In the genomic region with DNA sequence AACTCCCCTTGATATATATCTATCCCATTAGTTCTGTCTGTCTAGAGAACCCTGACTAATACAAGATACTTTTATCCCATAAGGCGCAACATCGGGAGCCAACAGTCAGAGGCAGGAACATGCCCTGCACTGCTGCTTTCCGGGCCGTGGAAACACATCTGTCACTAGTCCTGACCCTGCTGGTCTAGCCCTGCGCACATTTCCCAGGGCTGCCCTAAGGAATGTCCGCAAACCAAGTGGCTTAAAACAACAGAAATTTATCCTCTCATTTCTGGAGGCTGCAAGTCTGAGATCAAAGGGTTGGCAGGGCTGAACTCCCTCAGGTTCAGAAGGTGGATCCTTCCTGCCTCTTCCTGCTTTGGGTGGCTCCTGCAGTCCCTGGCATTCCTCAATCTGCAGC, we compare ENCODE assay signal across 38 cellular contexts.
"Had no signal": no experiment of that assay in that cellular context is flagged by ENCODE, and none has a peak within 500 bp of the region (broad histone marks: within the 10 kb centered on the region; RNA-seq: fewer than 3 reads in every experiment).

No MANE protein-coding gene starts in this region.

- H3K9me3 Mint-ChIP-seq: activated naive CD4-positive, alpha-beta T cell treated with anti-CD3 and anti-CD28 coated beads for 36 hours; activated naive CD4-positive, alpha-beta T cell treated with anti-CD3 and anti-CD28 coated beads, Interleukin-2, amount 10 ng/mL, durations not matched to agents 7 days and 5 days; activated naive CD4-positive, alpha-beta T cell treated with anti-CD3 and anti-CD28 coated beads, Interleukin-2, amount 50 U/mL, for 24 hours; activated naive CD4-positive, alpha-beta T cell treated with anti-CD3 and anti-CD28 coated beads, Interleukin-2, amount 50 U/mL, for 72 hours; activated naive CD8-positive, alpha-beta T cell treated with anti-CD3 and anti-CD28 coated beads for 36 hours; activated naive CD8-positive, alpha-beta T cell treated with anti-CD3 and anti-CD28 coated beads, Interleukin-2, amount 10 ng/mL, durations not matched to agents 7 days and 5 days; activated naive CD8-positive, alpha-beta T cell treated with anti-CD3 and anti-CD28 coated beads, Interleukin-2, amount 50 U/mL, for 24 hours; activated T-cell treated with anti-CD3 and anti-CD28 coated beads, Interleukin-2, amount 50 U/mL, for 24 hours; activated T-cell treated with anti-CD3 and anti-CD28 coated beads, Interleukin-2, amount 50 U/mL, for 4 hours; activated T-cell treated with anti-CD3 and anti-CD28 coated beads, Interleukin-2, amount 50 U/mL, for 72 hours; activated T-helper 1 cell treated with anti-CD3 and anti-CD28 coated beads, Interleukin-12 subunit alpha, Interleukin-12 subunit beta, Interleukin-2, Interleukin-4 antibody, amounts not matched to agents 30 ng/mL and 10 ng/mL and 1 ng/mL, durations not matched to agents 14 hours and 24 hours and 36 hours; activated T-helper 17 cell treated with anti-CD3 and anti-CD28 coated beads, Interleukin-2, amount 50 U/mL, for 72 hours; activated T-helper 2 cell treated with anti-CD3 and anti-CD28 coated beads, Interferon-gamma antibody, Interleukin-2, Interleukin-4, amounts not matched to agents 10 μg/mL and 5 μg/mL and 100 μg/mL, durations not matched to agents 14 hours and 24 hours and 36 hours; central memory CD8-positive, alpha-beta T cell had no signal

- DNase-seq: activated effector memory CD4-positive, alpha-beta T cell treated with anti-CD3 and anti-CD28 coated beads, Interleukin-2, amount 50 U/mL, for 16 hours; activated effector memory CD4-positive, alpha-beta T cell treated with Interleukin-2 at 50 U/mL for 16 hours; activated gamma-delta T cell; activated gamma-delta T cell treated with Interleukin-2 at 50 U/mL for 16 hours; activated naive CD4-positive, alpha-beta T cell; activated naive CD4-positive, alpha-beta T cell treated with anti-CD3 and anti-CD28 coated beads for 36 hours; activated naive CD4-positive, alpha-beta T cell treated with anti-CD3 and anti-CD28 coated beads, Interleukin-2, amount 10 ng/mL, durations not matched to agents 7 days and 5 days; activated naive CD4-positive, alpha-beta T cell treated with anti-CD3 and anti-CD28 coated beads, Interleukin-2, amount 50 U/mL, for 16 hours; activated naive CD4-positive, alpha-beta T cell treated with Interleukin-2 at 50 U/mL for 16 hours; activated naive CD8-positive, alpha-beta T cell treated with anti-CD3 and anti-CD28 coated beads for 36 hours; activated naive CD8-positive, alpha-beta T cell treated with anti-CD3 and anti-CD28 coated beads, Interleukin-2, amount 10 ng/mL, durations not matched to agents 7 days and 5 days; activated naive CD8-positive, alpha-beta T cell treated with anti-CD3 and anti-CD28 coated beads, Interleukin-2, amount 50 U/mL, for 24 hours; activated T-cell treated with anti-CD3 and anti-CD28 coated beads, Interleukin-2, amount 50 U/mL, for 1 hour; activated T-cell treated with anti-CD3 and anti-CD28 coated beads, Interleukin-2, amount 50 U/mL, for 24 hours; activated T-cell treated with anti-CD3 and anti-CD28 coated beads, Interleukin-2, amount 50 U/mL, for 4 hours; activated T-cell treated with anti-CD3 and anti-CD28 coated beads, Interleukin-2, amount 50 U/mL, for 48 hours; activated T-cell treated with anti-CD3 and anti-CD28 coated beads, Interleukin-2, amount 50 U/mL, for 72 hours; adrenal gland; amniotic stem cell; amygdala; anterior cingulate cortex; aorta; body of pancreas; brain microvascular endothelial cell; caudate nucleus; central memory CD4-positive, alpha-beta T cell; cerebellar nuclear complex had no signal

- H3K27me3 ChIP-seq: adrenal gland, ascending aorta, body of pancreas, brain microvascular endothelial cell, cardiac muscle cell had no signal

- H3K4me1 ChIP-seq: adrenal gland, ascending aorta, body of pancreas, breast epithelium had no signal

- H3K36me3 Mint-ChIP-seq: activated naive CD4-positive, alpha-beta T cell treated with anti-CD3 and anti-CD28 coated beads, Interleukin-2, amount 10 ng/mL, durations not matched to agents 7 days and 5 days; activated naive CD4-positive, alpha-beta T cell treated with anti-CD3 and anti-CD28 coated beads, Interleukin-2, amount 50 U/mL, for 72 hours; activated naive CD8-positive, alpha-beta T cell treated with anti-CD3 and anti-CD28 coated beads for 36 hours; activated naive CD8-positive, alpha-beta T cell treated with anti-CD3 and anti-CD28 coated beads, Interleukin-2, amount 10 ng/mL, durations not matched to agents 7 days and 5 days; brain had no signal

- H3K4me3 ChIP-seq: adrenal gland, ascending aorta, body of pancreas, breast epithelium, cardiac muscle cell had no signal

- H3K27ac Mint-ChIP-seq: activated naive CD4-positive, alpha-beta T cell treated with anti-CD3 and anti-CD28 coated beads for 36 hours; activated naive CD4-positive, alpha-beta T cell treated with anti-CD3 and anti-CD28 coated beads, Interleukin-2, amount 10 ng/mL, durations not matched to agents 7 days and 5 days; activated naive CD4-positive, alpha-beta T cell treated with anti-CD3 and anti-CD28 coated beads, Interleukin-2, amount 50 U/mL, for 24 hours; activated naive CD4-positive, alpha-beta T cell treated with anti-CD3 and anti-CD28 coated beads, Interleukin-2, amount 50 U/mL, for 72 hours; activated naive CD8-positive, alpha-beta T cell; activated naive CD8-positive, alpha-beta T cell treated with anti-CD3 and anti-CD28 coated beads for 36 hours; activated naive CD8-positive, alpha-beta T cell treated with anti-CD3 and anti-CD28 coated beads, Interleukin-2, amount 10 ng/mL, durations not matched to agents 7 days and 5 days; activated naive CD8-positive, alpha-beta T cell treated with anti-CD3 and anti-CD28 coated beads, Interleukin-2, amount 50 U/mL, for 24 hours; activated T-cell treated with anti-CD3 and anti-CD28 coated beads, Interleukin-2, amount 50 U/mL, for 24 hours; activated T-cell treated with anti-CD3 and anti-CD28 coated beads, Interleukin-2, amount 50 U/mL, for 72 hours; activated T-helper 1 cell treated with anti-CD3 and anti-CD28 coated beads, Interleukin-12 subunit alpha, Interleukin-12 subunit beta, Interleukin-2, Interleukin-4 antibody, amounts not matched to agents 30 ng/mL and 10 ng/mL and 1 ng/mL, durations not matched to agents 14 hours and 24 hours and 36 hours; activated T-helper 17 cell treated with anti-CD3 and anti-CD28 coated beads, Interleukin-2, amount 50 U/mL, for 72 hours; activated T-helper 2 cell treated with anti-CD3 and anti-CD28 coated beads, Interferon-gamma antibody, Interleukin-2, Interleukin-4, amounts not matched to agents 10 μg/mL and 5 μg/mL and 100 μg/mL, durations not matched to agents 14 hours and 24 hours and 36 hours; brain had no signal

- H3K9me3 ChIP-seq: adrenal gland, ascending aorta, body of pancreas, breast epithelium had no signal

- H3K27ac ChIP-seq: adrenal gland, ascending aorta, body of pancreas, brain microvascular endothelial cell, breast epithelium, cardiac muscle cell had no signal

- H3K4me3 Mint-ChIP-seq: activated naive CD4-positive, alpha-beta T cell treated with anti-CD3 and anti-CD28 coated beads for 36 hours; activated naive CD4-positive, alpha-beta T cell treated with anti-CD3 and anti-CD28 coated beads, Interleukin-2, amount 10 ng/mL, durations not matched to agents 7 days and 5 days; activated naive CD4-positive, alpha-beta T cell treated with anti-CD3 and anti-CD28 coated beads, Interleukin-2, amount 50 U/mL, for 24 hours; activated naive CD8-positive, alpha-beta T cell; activated naive CD8-positive, alpha-beta T cell treated with anti-CD3 and anti-CD28 coated beads for 36 hours; activated naive CD8-positive, alpha-beta T cell treated with anti-CD3 and anti-CD28 coated beads, Interleukin-2, amount 10 ng/mL, durations not matched to agents 7 days and 5 days; activated naive CD8-positive, alpha-beta T cell treated with anti-CD3 and anti-CD28 coated beads, Interleukin-2, amount 50 U/mL, for 24 hours; activated T-cell treated with anti-CD3 and anti-CD28 coated beads, Interleukin-2, amount 50 U/mL, for 24 hours; activated T-cell treated with anti-CD3 and anti-CD28 coated beads, Interleukin-2, amount 50 U/mL, for 4 hours; activated T-cell treated with anti-CD3 and anti-CD28 coated beads, Interleukin-2, amount 50 U/mL, for 72 hours; activated T-helper 1 cell treated with anti-CD3 and anti-CD28 coated beads, Interleukin-12 subunit alpha, Interleukin-12 subunit beta, Interleukin-2, Interleukin-4 antibody, amounts not matched to agents 30 ng/mL and 10 ng/mL and 1 ng/mL, durations not matched to agents 14 hours and 24 hours and 36 hours; activated T-helper 17 cell treated with anti-CD3 and anti-CD28 coated beads, Interleukin-2, amount 50 U/mL, for 72 hours; brain; central memory CD8-positive, alpha-beta T cell had no signal

- H3K27me3 Mint-ChIP-seq: activated naive CD4-positive, alpha-beta T cell treated with anti-CD3 and anti-CD28 coated beads, Interleukin-2, amount 10 ng/mL, durations not matched to agents 7 days and 5 days; activated naive CD4-positive, alpha-beta T cell treated with anti-CD3 and anti-CD28 coated beads, Interleukin-2, amount 50 U/mL, for 24 hours; activated naive CD8-positive, alpha-beta T cell; activated naive CD8-positive, alpha-beta T cell treated with anti-CD3 and anti-CD28 coated beads for 36 hours; activated naive CD8-positive, alpha-beta T cell treated with anti-CD3 and anti-CD28 coated beads, Interleukin-2, amount 10 ng/mL, durations not matched to agents 7 days and 5 days; activated naive CD8-positive, alpha-beta T cell treated with anti-CD3 and anti-CD28 coated beads, Interleukin-2, amount 50 U/mL, for 24 hours; activated T-cell treated with anti-CD3 and anti-CD28 coated beads, Interleukin-2, amount 50 U/mL, for 24 hours; activated T-helper 17 cell treated with anti-CD3 and anti-CD28 coated beads, Interleukin-2, amount 50 U/mL, for 72 hours had no signal

- H3K4me1 Mint-ChIP-seq: activated naive CD4-positive, alpha-beta T cell treated with anti-CD3 and anti-CD28 coated beads, Interleukin-2, amount 10 ng/mL, durations not matched to agents 7 days and 5 days; activated naive CD8-positive, alpha-beta T cell treated with anti-CD3 and anti-CD28 coated beads, Interleukin-2, amount 10 ng/mL, durations not matched to agents 7 days and 5 days; brain; central memory CD8-positive, alpha-beta T cell had no signal

- H3K36me3 ChIP-seq: adrenal gland, ascending aorta, brain microvascular endothelial cell, breast epithelium, cardiac muscle cell had no signal

- ATAC-seq: activated naive CD4-positive, alpha-beta T cell treated with anti-CD3 and anti-CD28 coated beads, Interleukin-2, amount 50 U/mL, for 72 hours; activated naive CD8-positive, alpha-beta T cell treated with anti-CD3 and anti-CD28 coated beads, Interleukin-2, amount 50 U/mL, for 24 hours; activated T-cell treated with anti-CD3 and anti-CD28 coated beads, Interleukin-2, amount 50 U/mL, for 4 hours; activated T-cell treated with anti-CD3 and anti-CD28 coated beads, Interleukin-2, amount 50 U/mL, for 72 hours; activated T-helper 17 cell treated with anti-CD3 and anti-CD28 coated beads, Interleukin-2, amount 50 U/mL, for 72 hours; body of pancreas had no signal
